Comparison of ENCODE assay signal across 7 cellular contexts in genomic region chr10:103731026-103731425, GRCh38.
DNase-seq lines count a peak whose midpoint lies in the region; ATAC-seq and TF ChIP-seq lines count a peak whose summit lies in the region.
"Not testable (repeated sequence)": the region's sequence is repeated elsewhere in the genome, so short reads cannot be mapped to it uniquely, and the experiment has no call there.

No MANE protein-coding gene starts in this region.

- not testable (repeated sequence) for H3K27me3 ChIP-seq in esophagus (ENCODE audit: control insufficient read depth in 1 of 2, insufficient read depth in 2 of 2, low read length in 2 of 2); neuronal stem cell (ENCODE audit: control insufficient read depth in 3 of 3, insufficient read depth in 3 of 3, low read depth in 1 of 3, low read length in 3 of 3)

- H3K79me1 ChIP-seq in neuronal stem cell (ENCODE audit: low read depth, low read length) = not testable (repeated sequence)

- H3K4me1 Mint-ChIP-seq in activated T-helper 17 cell treated with anti-CD3 and anti-CD28 coated beads, Interleukin-2, amount 50 U/mL, for 72 hours; dendritic cell treated with granulocyte-macrophage colony-stimulating factor and Interleukin-4, amounts not matched to agents 40 ng/mL and 50 ng/mL, for 4 days (ENCODE audit: low read depth); stimulated activated effector memory CD8-positive, alpha-beta T cell treated with anti-CD3 and anti-CD28 coated beads, Interleukin-12 subunit alpha, Interleukin-12 subunit beta, amount 100 ng/mL, for 72 hours: not testable (repeated sequence)

- not testable (repeated sequence) for H4K8ac ChIP-seq in neuronal stem cell (ENCODE audit: low read depth, low read length)

- not testable (repeated sequence) for DNase-seq in RWPE1 (ENCODE audit: low spot score); neuronal stem cell (ENCODE audit: low spot score); stimulated activated effector memory CD8-positive, alpha-beta T cell treated with anti-CD3 and anti-CD28 coated beads, Interleukin-12 subunit alpha, Interleukin-12 subunit beta, amount 100 ng/mL, for 72 hours (ENCODE audit: low spot score in 2 of 2)

- not testable (repeated sequence) for H3K4me3 Mint-ChIP-seq in activated T-helper 17 cell treated with anti-CD3 and anti-CD28 coated beads, Interleukin-2, amount 50 U/mL, for 72 hours; dendritic cell treated with granulocyte-macrophage colony-stimulating factor and Interleukin-4, amounts not matched to agents 40 ng/mL and 50 ng/mL, for 4 days; stimulated activated effector memory CD8-positive, alpha-beta T cell treated with anti-CD3 and anti-CD28 coated beads, Interleukin-12 subunit alpha, Interleukin-12 subunit beta, amount 100 ng/mL, for 72 hours

- peak overlapping the region; percentile 48 for H3K27ac ChIP-seq in RWPE1
- H3K27ac ChIP-seq in esophagus (ENCODE audit: low read depth in 2 of 2, low read length in 1 of 2) = peak overlapping the region; percentile 75 to 83
- H3K27ac ChIP-seq in mesodermal cell (ENCODE audit: low read depth, low read length, severe bottlenecking) = peak overlapping the region; percentile 26
- H3K27ac ChIP-seq in neuronal stem cell (replicated peaks; ENCODE audit: low read length) = not testable (repeated sequence)

- not testable (repeated sequence) for H3K9me3 Mint-ChIP-seq in activated T-helper 17 cell treated with anti-CD3 and anti-CD28 coated beads, Interleukin-2, amount 50 U/mL, for 72 hours; dendritic cell treated with granulocyte-macrophage colony-stimulating factor and Interleukin-4, amounts not matched to agents 40 ng/mL and 50 ng/mL, for 4 days; stimulated activated effector memory CD8-positive, alpha-beta T cell treated with anti-CD3 and anti-CD28 coated beads, Interleukin-12 subunit alpha, Interleukin-12 subunit beta, amount 100 ng/mL, for 72 hours

- not testable (repeated sequence) for H3K27me3 Mint-ChIP-seq in activated T-helper 17 cell treated with anti-CD3 and anti-CD28 coated beads, Interleukin-2, amount 50 U/mL, for 72 hours; dendritic cell treated with granulocyte-macrophage colony-stimulating factor and Interleukin-4, amounts not matched to agents 40 ng/mL and 50 ng/mL, for 4 days

- H3K4me1 ChIP-seq in esophagus (ENCODE audit: control insufficient read depth in 2 of 2, insufficient read depth in 2 of 2, low read length in 1 of 2) (peaks cover 7 to 10% of the 10 kb centered on the region in 2 donors), mesodermal cell (ENCODE audit: control insufficient read depth, insufficient read depth, low read length, poor library complexity, severe bottlenecking) (peaks cover 61% of the 10 kb centered on the region)
- not testable (repeated sequence) for H3K4me1 ChIP-seq in neuronal stem cell (ENCODE audit: control insufficient read depth in 2 of 2, insufficient read depth in 1 of 2, low read depth in 1 of 2, low read length in 2 of 2)

- peak overlapping the region; percentile 23 for H2BK15ac ChIP-seq in neuronal stem cell (ENCODE audit: low read length)

- peak overlapping the region; percentile 60 for H2AK5ac ChIP-seq in neuronal stem cell (ENCODE audit: low read depth, low read length)

- POLR2A ChIA-PET in RWPE1 (lab: Yijun Ruan, JAX; ENCODE audit: low non-redundant PET) = not testable (repeated sequence)

- intact Hi-C loops in dendritic cell treated with granulocyte-macrophage colony-stimulating factor and Interleukin-4, amounts not matched to agents 40 ng/mL and 50 ng/mL, for 4 days (cut with micrococcal nuclease) = not testable (repeated sequence)

- H2BK120ac ChIP-seq in neuronal stem cell (ENCODE audit: low read depth, low read length) = not testable (repeated sequence)

- not testable (repeated sequence) for H3K9me3 ChIP-seq in esophagus (ENCODE audit: control insufficient read depth in 2 of 2, insufficient read depth in 1 of 2, low read depth in 1 of 2, low read length in 1 of 2); mesodermal cell (ENCODE audit: control insufficient read depth, low read length); neuronal stem cell (replicated peaks in 1 of 2; ENCODE audit: control insufficient read depth in 2 of 2, insufficient read depth in 1 of 2, low read depth in 1 of 2, low read length in 2 of 2)

- CTCF ChIA-PET in RWPE1 (lab: Yijun Ruan, JAX) = interaction anchor here (0.8 kb wide), 1 partner anchor 22 kb away, joined by 6 read pairs; no protein-coding TSS in a partner anchor

- H2BK5ac ChIP-seq in neuronal stem cell (ENCODE audit: low read length) = not testable (repeated sequence)

- H3K36me3 Mint-ChIP-seq in activated T-helper 17 cell treated with anti-CD3 and anti-CD28 coated beads, Interleukin-2, amount 50 U/mL, for 72 hours (ENCODE audit: low read depth); dendritic cell treated with granulocyte-macrophage colony-stimulating factor and Interleukin-4, amounts not matched to agents 40 ng/mL and 50 ng/mL, for 4 days (ENCODE audit: low read depth); stimulated activated effector memory CD8-positive, alpha-beta T cell treated with anti-CD3 and anti-CD28 coated beads, Interleukin-12 subunit alpha, Interleukin-12 subunit beta, amount 100 ng/mL, for 72 hours: not testable (repeated sequence)

- not testable (repeated sequence) for TF ChIP-seq CTCF in RWPE1 (conservative IDR thresholded peaks at IDR 0.05; ENCODE audit: low read depth)

- ATAC-seq in activated T-helper 17 cell treated with anti-CD3 and anti-CD28 coated beads, Interleukin-2, amount 50 U/mL, for 72 hours (replicated peaks); stimulated activated effector memory CD8-positive, alpha-beta T cell treated with anti-CD3 and anti-CD28 coated beads, Interleukin-12 subunit alpha, Interleukin-12 subunit beta, amount 100 ng/mL, for 72 hours: not testable (repeated sequence)

- WGBS in esophagus, 2 donors = 76 to 87% methylated on average over 4 of the region's 4 CpGs
- 91 to 95% methylated on average over 2 to 4 of the region's 4 CpGs for WGBS in mesodermal cell (ENCODE audit: insufficient coverage in 2 of 2), 2 experiments
- no CpG with 5 or more reads among the region's 4 CpGs for WGBS in neuronal stem cell (ENCODE audit: extremely low coverage in 2 of 2, insufficient read length in 2 of 2, insufficient replicate concordance in 1 of 2), 2 donors

- H3K4me3 ChIP-seq in esophagus (ENCODE audit: low read depth in 1 of 2, low read length in 2 of 2); mesodermal cell (ENCODE audit: extremely low read depth, insufficient read depth, low read length, poor library complexity, severe bottlenecking); neuronal stem cell (ENCODE audit: low read length in 2 of 2): not testable (repeated sequence)

- H2AFZ ChIP-seq in neuronal stem cell (ENCODE audit: low read length) = not testable (repeated sequence)

- not testable (repeated sequence) for H3K4me2 ChIP-seq in neuronal stem cell (ENCODE audit: insufficient read depth, low read length, poor library complexity, severe bottlenecking)

- H3K36me3 ChIP-seq in esophagus (ENCODE audit: control insufficient read depth in 2 of 2, insufficient read depth in 2 of 2, low read length in 1 of 2) (peaks cover 0 to 20% of the 10 kb centered on the region in 2 donors), mesodermal cell (ENCODE audit: control insufficient read depth, insufficient read depth, low read length) (peaks cover 35% of the 10 kb centered on the region)
- not testable (repeated sequence) for H3K36me3 ChIP-seq in neuronal stem cell (replicated peaks in 1 of 2; ENCODE audit: control insufficient read depth in 2 of 2, insufficient read depth in 2 of 2, low read length in 2 of 2)

- not testable (repeated sequence) for H2BK12ac ChIP-seq in neuronal stem cell (ENCODE audit: low read length)

- peak overlapping the region; percentile 66 for H3K27ac Mint-ChIP-seq in activated T-helper 17 cell treated with anti-CD3 and anti-CD28 coated beads, Interleukin-2, amount 50 U/mL, for 72 hours
- peak overlapping the region; percentile 12 for H3K27ac Mint-ChIP-seq in dendritic cell treated with granulocyte-macrophage colony-stimulating factor and Interleukin-4, amounts not matched to agents 40 ng/mL and 50 ng/mL, for 4 days
- peak overlapping the region; percentile 63 for H3K27ac Mint-ChIP-seq in stimulated activated effector memory CD8-positive, alpha-beta T cell treated with anti-CD3 and anti-CD28 coated beads, Interleukin-12 subunit alpha, Interleukin-12 subunit beta, amount 100 ng/mL, for 72 hours

- H3K14ac ChIP-seq in neuronal stem cell (ENCODE audit: low read length) = not testable (repeated sequence)

- not testable (repeated sequence) for H3K23ac ChIP-seq in neuronal stem cell (ENCODE audit: low read depth, low read length, poor library complexity)

- H3K4ac ChIP-seq in neuronal stem cell (ENCODE audit: low read length) = not testable (repeated sequence)

- H3K9ac ChIP-seq in neuronal stem cell (ENCODE audit: low read depth, low read length, poor library complexity) = peak overlapping the region; percentile 26

- not testable (repeated sequence) for H3K18ac ChIP-seq in neuronal stem cell (ENCODE audit: low read length)

- not testable (repeated sequence) for H4K91ac ChIP-seq in neuronal stem cell (ENCODE audit: low read depth, low read length, poor library complexity)

Comparison
In these comparisons a context has a peak if more than half of its experiments do, and no peak if none do; other contexts are left out.
1. H3K27ac Mint-ChIP-seq: peak in every context shown above with its lines; median percentile 66 in activated T-helper 17 cell treated with anti-CD3 and anti-CD28 coated beads, Interleukin-2, amount 50 U/mL, for 72 hours; 63 in stimulated activated effector memory CD8-positive, alpha-beta T cell treated with anti-CD3 and anti-CD28 coated beads, Interleukin-12 subunit alpha, Interleukin-12 subunit beta, amount 100 ng/mL, for 72 hours; 12 in dendritic cell treated with granulocyte-macrophage colony-stimulating factor and Interleukin-4, amounts not matched to agents 40 ng/mL and 50 ng/mL, for 4 days.